Comparison of ENCODE assay signal across 1 cellular context in genomic region chr17:68446626-68447041, GRCh38.
TF ChIP-seq lines count a peak whose summit lies in the region.

No MANE protein-coding gene starts in this region.

TF ChIP-seq in K562, 482 proteins besides CTCF, POLR2A, EP300 and RAD21 (continued from another document):
- TF ChIP-seq, protein P1, sequence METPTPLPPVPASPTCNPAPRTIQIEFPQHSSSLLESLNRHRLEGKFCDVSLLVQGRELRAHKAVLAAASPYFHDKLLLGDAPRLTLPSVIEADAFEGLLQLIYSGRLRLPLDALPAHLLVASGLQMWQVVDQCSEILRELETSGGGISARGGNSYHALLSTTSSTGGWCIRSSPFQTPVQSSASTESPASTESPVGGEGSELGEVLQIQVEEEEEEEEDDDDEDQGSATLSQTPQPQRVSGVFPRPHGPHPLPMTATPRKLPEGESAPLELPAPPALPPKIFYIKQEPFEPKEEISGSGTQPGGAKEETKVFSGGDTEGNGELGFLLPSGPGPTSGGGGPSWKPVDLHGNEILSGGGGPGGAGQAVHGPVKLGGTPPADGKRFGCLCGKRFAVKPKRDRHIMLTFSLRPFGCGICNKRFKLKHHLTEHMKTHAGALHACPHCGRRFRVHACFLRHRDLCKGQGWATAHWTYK (CRISPR knock-in tag; IDR thresholded peaks at IDR 0.05): no peak
- TF ChIP-seq ZNF592 (IDR thresholded peaks at IDR 0.05) (0 out of 2 replicates have a peak, but pooled peaks have one; percentile 29), MED1 (CRISPR knock-in tag; IDR thresholded peaks at IDR 0.05; ENCODE audit: borderline replicate concordance) (no peak), HDAC1 (IDR thresholded peaks at IDR 0.05) (0 out of 4 replicates have a peak, but pooled peaks of 1 of the 2 experiments have one; percentile 16), NR4A1 (CRISPR knock-in tag; IDR thresholded peaks at IDR 0.05) (no peak), NR4A1 (tag; IDR thresholded peaks at IDR 0.05) (no peak), ARID1B (IDR thresholded peaks at IDR 0.05) (peak; percentile 79), ZNF551 (CRISPR knock-in tag; IDR thresholded peaks at IDR 0.05) (no peak), TSHZ1 (CRISPR knock-in tag; IDR thresholded peaks at IDR 0.05) (no peak), HDGF (IDR thresholded peaks at IDR 0.05) (no peak), ZNF354B (CRISPR knock-in tag; IDR thresholded peaks at IDR 0.05) (no peak), POLR2H (tag; IDR thresholded peaks at IDR 0.05; ENCODE audit: low read depth) (no peak), KDM1A (IDR thresholded peaks at IDR 0.05) (no peak), CBX3 (IDR thresholded peaks at IDR 0.05; ENCODE audit: borderline replicate concordance in 1 of 2, low read length in 2 of 2) (no peak), ZBTB40 (IDR thresholded peaks at IDR 0.05) (no peak), ZBTB40 (CRISPR knock-in tag; IDR thresholded peaks at IDR 0.05) (no peak), CREM (IDR thresholded peaks at IDR 0.05; ENCODE audit: low read depth) (0 out of 2 replicates have a peak, but pooled peaks have one; percentile 20), BHLHE40 (IDR thresholded peaks at IDR 0.05; ENCODE audit: low read length) (peak; percentile 32; the same call in 1 of the 2 replicates), ZNF830 (CRISPR knock-in tag; IDR thresholded peaks at IDR 0.05) (no peak), ELF4 (CRISPR knock-in tag; IDR thresholded peaks at IDR 0.05) (no peak), RBM34 (IDR thresholded peaks at IDR 0.05; ENCODE audit: borderline replicate concordance, insufficient read depth, low read length) (no peak), E2F6 (IDR thresholded peaks at IDR 0.05; ENCODE audit: borderline replicate concordance in 1 of 2, extremely low read depth in 1 of 2, insufficient read depth in 1 of 2, insufficient read length in 1 of 2, low read depth in 1 of 2, low read length in 1 of 2, poor library complexity in 1 of 2, severe bottlenecking in 1 of 2) (peak; percentile 72 to 89), CBFA2T3 (IDR thresholded peaks at IDR 0.05) (peak; percentile 86), MEIS2 (IDR thresholded peaks at IDR 0.05; ENCODE audit: partially characterized antibody) (no peak)
- TF ChIP-seq, protein P2, sequence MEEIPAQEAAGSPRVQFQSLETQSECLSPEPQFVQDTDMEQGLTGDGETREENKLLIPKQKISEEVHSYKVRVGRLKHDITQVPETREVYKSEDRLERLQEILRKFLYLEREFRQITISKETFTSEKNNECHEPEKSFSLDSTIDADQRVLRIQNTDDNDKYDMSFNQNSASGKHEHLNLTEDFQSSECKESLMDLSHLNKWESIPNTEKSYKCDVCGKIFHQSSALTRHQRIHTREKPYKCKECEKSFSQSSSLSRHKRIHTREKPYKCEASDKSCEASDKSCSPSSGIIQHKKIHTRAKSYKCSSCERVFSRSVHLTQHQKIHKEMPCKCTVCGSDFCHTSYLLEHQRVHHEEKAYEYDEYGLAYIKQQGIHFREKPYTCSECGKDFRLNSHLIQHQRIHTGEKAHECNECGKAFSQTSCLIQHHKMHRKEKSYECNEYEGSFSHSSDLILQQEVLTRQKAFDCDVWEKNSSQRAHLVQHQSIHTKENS (CRISPR knock-in tag; IDR thresholded peaks at IDR 0.05): no peak
